ENCODE assay signal across 23 cellular contexts in genomic region chr5:74183041-74183440, GRCh38.
"Had no signal": no experiment of that assay in that cellular context is flagged by ENCODE, and none has a peak within 500 bp of the region (broad histone marks: within the 10 kb centered on the region; RNA-seq: fewer than 3 reads in every experiment).

No MANE protein-coding gene starts in this region.

- H3K4me2 ChIP-seq: neural progenitor cell had no signal

- H3K4me3 ChIP-seq: heart left ventricle, left lung, lower lobe of right lung, neural progenitor cell, skin epidermis, tibial artery had no signal

- DNase-seq: activated CD4-positive, alpha-beta T cell treated with anti-CD3 and anti-CD28 coated beads, Interleukin-2, amount 10 ng/mL, durations not matched to agents 24 days and 14 days; activated CD4-positive, CD25-positive, alpha-beta regulatory T cell treated with anti-CD3 and anti-CD28 coated beads, Interleukin-2, amount 50 U/mL, for 72 hours; activated CD8-positive, alpha-beta memory T cell treated with anti-CD3 and anti-CD28 coated beads, Interleukin-2, amount 50 U/mL, for 4 hours; activated T-cell treated with anti-CD3 and anti-CD28 coated beads, Interleukin-2, amount 50 U/mL, for 1 hour; dermis blood vessel endothelial cell; effector CD4-positive, alpha-beta T cell; heart left ventricle; kidney glomerular epithelial cell; left lung; lower lobe of right lung; mesendoderm; natural killer cell; retina; substantia nigra; T-helper 17 cell; T1000; tibial artery had no signal

- FAIRE-seq: colon had no signal

- H2AFZ ChIP-seq: neural progenitor cell had no signal

- H3K27ac ChIP-seq: epithelial cell of prostate, heart left ventricle, left lung, lower lobe of right lung, neural progenitor cell, tibial artery had no signal

- H3K9me3 ChIP-seq: heart left ventricle, left lung, lower lobe of right lung, tibial artery had no signal

- H3K36me3 ChIP-seq: heart left ventricle, left lung, lower lobe of right lung, neural progenitor cell, tibial artery had no signal

- H3K9ac ChIP-seq: neural progenitor cell had no signal

- H3K4me1 ChIP-seq: left lung, lower lobe of right lung had no signal

- H3K27me3 ChIP-seq: heart left ventricle, left lung, neural progenitor cell, tibial artery had no signal

- ATAC-seq: heart left ventricle; left lung; lower lobe of right lung; natural killer cell; sciatic nerve; stimulated activated effector memory CD8-positive, alpha-beta T cell treated with anti-CD3 and anti-CD28 coated beads, Interleukin-12 subunit alpha, Interleukin-12 subunit beta, amount 100 ng/mL, for 72 hours had no signal
